Comparison of ENCODE assay signal across 9 cellular contexts in the genomic region with DNA sequence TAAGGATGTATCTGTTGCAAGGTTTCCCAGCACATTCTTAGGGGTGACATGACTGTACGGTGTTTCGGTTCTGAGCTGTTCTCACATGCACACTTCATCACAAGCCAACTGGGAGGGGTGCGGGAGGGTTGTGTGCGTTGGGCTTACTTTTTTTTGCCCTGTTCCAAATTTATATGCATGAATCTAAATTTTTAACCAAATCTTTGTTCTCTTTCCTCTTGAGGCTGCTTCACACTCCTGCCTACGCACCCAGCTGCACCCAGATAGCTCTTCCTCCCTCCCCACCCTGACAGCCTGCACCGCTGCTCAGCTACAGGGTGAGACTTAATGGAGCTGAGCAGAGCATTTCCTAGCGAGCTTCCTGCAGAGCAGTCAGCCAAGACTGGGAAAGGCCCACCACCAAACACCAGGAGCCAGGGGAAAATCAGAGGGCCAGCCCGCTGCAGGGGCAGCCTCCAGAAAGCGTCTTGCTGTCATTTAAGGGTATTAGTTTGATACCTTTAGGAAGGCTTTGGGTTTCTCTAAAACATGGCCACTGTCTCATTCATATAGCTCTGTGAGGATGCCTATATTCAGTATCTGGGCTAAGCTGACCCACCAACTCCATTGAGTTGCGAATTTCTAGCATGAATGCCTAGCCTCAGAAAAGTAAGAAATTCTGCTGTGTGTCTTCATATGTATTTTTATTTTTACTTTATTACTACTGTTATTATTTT.
DNase-seq lines count a peak whose midpoint lies in the region; ATAC-seq and TF ChIP-seq lines count a peak whose summit lies in the region.
"Had no signal": no experiment of that assay in that cellular context is flagged by ENCODE, and none has a peak within 500 bp of the region (broad histone marks: within the 10 kb centered on the region; RNA-seq: fewer than 3 reads in every experiment).

No MANE protein-coding gene starts in this region.

- H3K18ac ChIP-seq in mesenchymal stem cell (ENCODE audit: low read depth in 1 of 2, low read length in 2 of 2): no peak overlapping the region

- no peak for TF ChIP-seq CTCF in right lobe of liver (IDR thresholded peaks at IDR 0.05)

- H2AFZ ChIP-seq in mesenchymal stem cell (ENCODE audit: low read depth, low read length): no peak overlapping the region

- DNase-seq in nucleus accumbens (lab: John Stamatoyannopoulos, UW): peak in 35 of 56 donors; percentile 3 to 83 (median 48)
- DNase-seq in right lobe of liver: no peak
- no peak for DNase-seq in mesenchymal stem cell
- no peak for DNase-seq in NCI-H1105 treated with DMSO at 0.1 percent for 48 hours (lab: John Stamatoyannopoulos, UW)
- no peak for DNase-seq in GF-D8 (lab: John Stamatoyannopoulos, UW)
- DNase-seq: NCI-H1694 had no signal

- H3K9me3 ChIP-seq in right lobe of liver (no peaks in the 10 kb centered on the region), mesenchymal stem cell (ENCODE audit: control insufficient read depth, low read length) (no peaks in the 10 kb centered on the region)

- H3K14ac ChIP-seq in mesenchymal stem cell (ENCODE audit: low read length in 2 of 2): no peak overlapping the region

- H3K4me3 ChIP-seq in right lobe of liver (no peak overlapping the region), mesenchymal stem cell (ENCODE audit: insufficient read depth in 1 of 2, low read depth in 1 of 2, low read length in 2 of 2) (no peak overlapping the region)

- no peak overlapping the region for H4K8ac ChIP-seq in mesenchymal stem cell (ENCODE audit: low read length)

- H3K9ac ChIP-seq in mesenchymal stem cell (ENCODE audit: low read length): no peak overlapping the region

- TF ChIP-seq POLR2A in right lobe of liver (IDR thresholded peaks at IDR 0.05): no peak

- intact Hi-C loops in right lobe of liver (cut with DNase I): no loop called here

- no peak overlapping the region for H3K4me2 ChIP-seq in mesenchymal stem cell (ENCODE audit: low read length, poor library complexity, severe bottlenecking)

- no peak overlapping the region for H2BK5ac ChIP-seq in mesenchymal stem cell (ENCODE audit: low read depth, low read length, poor library complexity, severe bottlenecking)

- WGBS in right lobe of liver (ENCODE audit: insufficient coverage, low coverage, low lambda C conversion rate, missing lambda C conversion rate): 66% methylated on average over 6 of the region's 10 CpGs
- 84% methylated on average over 10 of the region's 10 CpGs for WGBS in mesenchymal stem cell

- ATAC-seq in GM18517 (IDR thresholded peaks at IDR 0.05; ENCODE audit: unreplicated experiment) (peak; percentile 91), GM21528 (IDR thresholded peaks at IDR 0.05; ENCODE audit: low FRiP score, unreplicated experiment) (peak; percentile 92), HG03432 (IDR thresholded peaks at IDR 0.05; ENCODE audit: unreplicated experiment) (peak; percentile 93), right lobe of liver (no peak)

- no peak overlapping the region for H2BK120ac ChIP-seq in mesenchymal stem cell (ENCODE audit: low read depth, low read length)

- H3K27me3 ChIP-seq in right lobe of liver: no peaks in the 10 kb centered on the region
- peaks cover 0 to 3% of the 10 kb centered on the region in 2 experiments for H3K27me3 ChIP-seq in mesenchymal stem cell (ENCODE audit: control insufficient read depth in 1 of 2, insufficient read depth in 1 of 2, low read length in 2 of 2)

- no peaks in the 10 kb centered on the region for H3K79me1 ChIP-seq in mesenchymal stem cell (replicated peaks; ENCODE audit: low read length, poor library complexity, severe bottlenecking)

- no peak overlapping the region for H2BK15ac ChIP-seq in mesenchymal stem cell (ENCODE audit: low read depth, poor library complexity, severe bottlenecking)

- H4K91ac ChIP-seq in mesenchymal stem cell (ENCODE audit: low read length): no peak overlapping the region

- H3K4me1 ChIP-seq in right lobe of liver (peaks cover 0 to 4% (median 0%) of the 10 kb centered on the region in 4 donors), mesenchymal stem cell (ENCODE audit: control insufficient read depth, insufficient read depth, low read depth, low read length) (peaks cover 7% of the 10 kb centered on the region)

- no peak overlapping the region for H2AK5ac ChIP-seq in mesenchymal stem cell (ENCODE audit: low read length, severe bottlenecking)

- H3K36me3 ChIP-seq in right lobe of liver (no peaks in the 10 kb centered on the region), mesenchymal stem cell (ENCODE audit: control insufficient read depth in 1 of 2, insufficient read depth in 2 of 2, low read depth in 1 of 2, low read length in 2 of 2) (no peaks in the 10 kb centered on the region)

- H2BK12ac ChIP-seq in mesenchymal stem cell (ENCODE audit: low read length in 2 of 2): no peak overlapping the region

- H3K4ac ChIP-seq in mesenchymal stem cell (ENCODE audit: low read depth in 1 of 2, low read length in 2 of 2): no peak overlapping the region

- H3K27ac ChIP-seq in right lobe of liver (no peak overlapping the region), mesenchymal stem cell (ENCODE audit: low read length, poor library complexity, severe bottlenecking) (no peak overlapping the region)

- H3K23ac ChIP-seq in mesenchymal stem cell (ENCODE audit: low read length in 2 of 2): no peak overlapping the region

Comparison
In these comparisons a context has a peak if more than half of its experiments do, and no peak if none do; other contexts are left out.
1. ATAC-seq: peak in GM18517 (single experiment), GM21528 (single experiment) and HG03432 (single experiment); none in right lobe of liver (0 of 4).
2. DNase-seq: peak in nucleus accumbens (35 of 56); none in right lobe of liver (0 of 3), mesenchymal stem cell (single experiment), NCI-H1105 treated with DMSO at 0.1 percent for 48 hours (single experiment) and GF-D8 (single experiment).